3 cellular contexts compared by ENCODE assay signal in the genomic region with DNA sequence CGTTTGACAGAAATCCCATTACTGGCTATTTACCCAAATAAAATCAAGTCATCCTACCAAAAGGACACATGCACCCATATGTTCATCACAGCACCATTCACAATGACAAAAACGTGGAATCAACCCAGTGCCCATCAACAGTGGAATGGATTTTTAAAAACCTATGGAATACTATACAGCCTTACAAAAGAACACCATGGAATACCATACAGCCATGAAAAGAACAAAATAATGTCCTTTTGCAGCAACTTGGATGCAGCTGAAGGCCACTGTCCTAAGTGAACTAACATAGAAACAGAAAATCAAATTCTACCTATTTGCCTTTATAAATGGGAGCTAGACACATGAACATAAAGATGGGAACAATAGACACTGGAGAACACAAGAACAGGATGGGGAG.
TF ChIP-seq lines count a peak whose summit lies in the region.

No MANE protein-coding gene starts in this region.

TF ChIP-seq in A549, 52 proteins besides CTCF, POLR2A, EP300 and RAD21:
- TF ChIP-seq NPAS2 (CRISPR knock-in tag; IDR thresholded peaks at IDR 0.05; ENCODE audit: borderline replicate concordance) (no peak), ATOH8 (CRISPR knock-in tag; IDR thresholded peaks at IDR 0.05; ENCODE audit: low read depth) (no peak), SREBF2 (IDR thresholded peaks at IDR 0.05) (no peak), KDM1A (IDR thresholded peaks at IDR 0.05; ENCODE audit: low read depth) (peak; percentile 65; the same call in 1 of the 2 replicates), KDM5A (IDR thresholded peaks at IDR 0.05) (no peak)
- TF ChIP-seq, protein P1, sequence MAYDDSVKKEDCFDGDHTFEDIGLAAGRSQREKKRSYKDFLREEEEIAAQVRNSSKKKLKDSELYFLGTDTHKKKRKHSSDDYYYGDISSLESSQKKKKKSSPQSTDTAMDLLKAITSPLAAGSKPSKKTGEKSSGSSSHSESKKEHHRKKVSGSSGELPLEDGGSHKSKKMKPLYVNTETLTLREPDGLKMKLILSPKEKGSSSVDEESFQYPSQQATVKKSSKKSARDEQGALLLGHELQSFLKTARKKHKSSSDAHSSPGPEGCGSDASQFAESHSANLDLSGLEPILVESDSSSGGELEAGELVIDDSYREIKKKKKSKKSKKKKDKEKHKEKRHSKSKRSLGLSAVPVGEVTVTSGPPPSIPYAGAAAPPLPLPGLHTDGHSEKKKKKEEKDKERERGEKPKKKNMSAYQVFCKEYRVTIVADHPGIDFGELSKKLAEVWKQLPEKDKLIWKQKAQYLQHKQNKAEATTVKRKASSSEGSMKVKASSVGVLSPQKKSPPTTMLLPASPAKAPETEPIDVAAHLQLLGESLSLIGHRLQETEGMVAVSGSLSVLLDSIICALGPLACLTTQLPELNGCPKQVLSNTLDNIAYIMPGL (CRISPR knock-in tag; IDR thresholded peaks at IDR 0.05; ENCODE audit: borderline replicate concordance) = no peak

TF ChIP-seq in HEK293, 187 proteins besides CTCF, POLR2A, EP300 and RAD21:
- peak; percentile 100 for TF ChIP-seq ZNF146 (tag by site-specific recombination; IDR thresholded peaks at IDR 0.05)
- TF ChIP-seq, protein P2, sequence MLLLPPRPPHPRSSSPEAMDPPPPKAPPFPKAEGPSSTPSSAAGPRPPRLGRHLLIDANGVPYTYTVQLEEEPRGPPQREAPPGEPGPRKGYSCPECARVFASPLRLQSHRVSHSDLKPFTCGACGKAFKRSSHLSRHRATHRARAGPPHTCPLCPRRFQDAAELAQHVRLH (tag by site-specific recombination; IDR thresholded peaks at IDR 0.05) = peak; percentile 88; the same call in 1 of the 2 replicates
- TF ChIP-seq, protein P3, sequence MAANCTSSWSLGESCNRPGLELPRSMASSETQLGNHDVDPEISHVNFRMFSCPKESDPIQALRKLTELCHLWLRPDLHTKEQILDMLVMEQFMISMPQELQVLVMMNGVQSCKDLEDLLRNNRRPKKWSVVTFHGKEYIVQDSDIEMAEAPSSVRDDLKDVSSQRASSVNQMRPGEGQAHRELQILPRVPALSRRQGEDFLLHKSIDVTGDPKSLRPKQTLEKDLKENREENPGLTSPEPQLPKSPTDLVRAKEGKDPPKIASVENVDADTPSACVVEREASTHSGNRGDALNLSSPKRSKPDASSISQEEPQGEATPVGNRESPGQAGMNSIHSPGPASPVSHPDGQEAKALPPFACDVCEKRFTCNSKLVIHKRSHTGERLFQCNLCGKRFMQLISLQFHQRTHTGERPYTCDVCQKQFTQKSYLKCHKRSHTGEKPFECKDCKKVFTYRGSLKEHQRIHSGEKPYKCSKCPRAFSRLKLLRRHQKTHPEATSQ (tag by site-specific recombination; IDR thresholded peaks at IDR 0.05) = peak; percentile 67
- no peak for TF ChIP-seq SCRT2 (tag by site-specific recombination; IDR thresholded peaks at IDR 0.05)

TF ChIP-seq in K562, 482 proteins besides CTCF, POLR2A, EP300 and RAD21 (continues in another document):
- no peak for TF ChIP-seq PHB2 (IDR thresholded peaks at IDR 0.05; ENCODE audit: low read depth)
- no peak for TF ChIP-seq ERF (CRISPR knock-in tag; IDR thresholded peaks at IDR 0.05)
- TF ChIP-seq, protein P4, sequence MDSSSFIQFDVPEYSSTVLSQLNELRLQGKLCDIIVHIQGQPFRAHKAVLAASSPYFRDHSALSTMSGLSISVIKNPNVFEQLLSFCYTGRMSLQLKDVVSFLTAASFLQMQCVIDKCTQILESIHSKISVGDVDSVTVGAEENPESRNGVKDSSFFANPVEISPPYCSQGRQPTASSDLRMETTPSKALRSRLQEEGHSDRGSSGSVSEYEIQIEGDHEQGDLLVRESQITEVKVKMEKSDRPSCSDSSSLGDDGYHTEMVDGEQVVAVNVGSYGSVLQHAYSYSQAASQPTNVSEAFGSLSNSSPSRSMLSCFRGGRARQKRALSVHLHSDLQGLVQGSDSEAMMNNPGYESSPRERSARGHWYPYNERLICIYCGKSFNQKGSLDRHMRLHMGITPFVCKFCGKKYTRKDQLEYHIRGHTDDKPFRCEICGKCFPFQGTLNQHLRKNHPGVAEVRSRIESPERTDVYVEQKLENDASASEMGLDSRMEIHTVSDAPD (CRISPR knock-in tag; IDR thresholded peaks at IDR 0.05) = no peak
- no peak for TF ChIP-seq L3MBTL2 (IDR thresholded peaks at IDR 0.05)
- TF ChIP-seq NCOR1 (IDR thresholded peaks at IDR 0.05) = no peak
- 0 out of 2 replicates have a peak, but pooled peaks have one; percentile 54 for TF ChIP-seq SMARCA5 (IDR thresholded peaks at IDR 0.05)
- TF ChIP-seq TCFL5 (CRISPR knock-in tag; conservative IDR thresholded peaks at IDR 0.05) = no peak
- no peak for TF ChIP-seq SNIP1 (IDR thresholded peaks at IDR 0.05; ENCODE audit: low read depth)
- TF ChIP-seq HMGN3 (IDR thresholded peaks at IDR 0.05; ENCODE audit: borderline replicate concordance, extremely low read depth, insufficient read length, low read depth, low read length) = no peak
- 0 out of 3 replicates have a peak, but pooled peaks of 1 of the 2 experiments have one; percentile 36 for TF ChIP-seq CBX3 (IDR thresholded peaks at IDR 0.05; ENCODE audit: borderline replicate concordance in 1 of 2, low read length in 2 of 2)
- TF ChIP-seq ZNF133 (CRISPR knock-in tag; IDR thresholded peaks at IDR 0.05) = no peak
- TF ChIP-seq SNRNP70 (optimal IDR thresholded peaks at IDR 0.05; ENCODE audit: low read depth, low read length) = no peak
- TF ChIP-seq LCOR (CRISPR knock-in tag; IDR thresholded peaks at IDR 0.05) = no peak
- TF ChIP-seq ADNP (tag; IDR thresholded peaks at IDR 0.05) = 0 out of 2 replicates have a peak, but pooled peaks have one; percentile 15
- TF ChIP-seq MITF (IDR thresholded peaks at IDR 0.05) = no peak
- TF ChIP-seq CHD1 (IDR thresholded peaks at IDR 0.05; ENCODE audit: low read length) = no peak
- TF ChIP-seq KAT2B (IDR thresholded peaks at IDR 0.05; ENCODE audit: low read depth, low read length) = no peak
- 0 out of 4 replicates have a peak, but pooled peaks of 1 of the 2 experiments have one; percentile 33 for TF ChIP-seq ARNT (IDR thresholded peaks at IDR 0.05)
- TF ChIP-seq RCOR1 (IDR thresholded peaks at IDR 0.05; ENCODE audit: borderline replicate concordance in 1 of 2, low read depth in 2 of 2, low read length in 2 of 2) = no peak
- no peak for TF ChIP-seq THRAP3 (IDR thresholded peaks at IDR 0.05; ENCODE audit: borderline replicate concordance)
- TF ChIP-seq ZNF146 (CRISPR knock-in tag; IDR thresholded peaks at IDR 0.05; ENCODE audit: unreplicated experiment) = peak; percentile 99
- TF ChIP-seq NFE2L1 (tag; IDR thresholded peaks at IDR 0.05; ENCODE audit: borderline replicate concordance, low read depth) = no peak
- TF ChIP-seq RBM25 (IDR thresholded peaks at IDR 0.05; ENCODE audit: low read depth, low read length, severe bottlenecking) = peak; percentile 92
- TF ChIP-seq, protein P5, sequence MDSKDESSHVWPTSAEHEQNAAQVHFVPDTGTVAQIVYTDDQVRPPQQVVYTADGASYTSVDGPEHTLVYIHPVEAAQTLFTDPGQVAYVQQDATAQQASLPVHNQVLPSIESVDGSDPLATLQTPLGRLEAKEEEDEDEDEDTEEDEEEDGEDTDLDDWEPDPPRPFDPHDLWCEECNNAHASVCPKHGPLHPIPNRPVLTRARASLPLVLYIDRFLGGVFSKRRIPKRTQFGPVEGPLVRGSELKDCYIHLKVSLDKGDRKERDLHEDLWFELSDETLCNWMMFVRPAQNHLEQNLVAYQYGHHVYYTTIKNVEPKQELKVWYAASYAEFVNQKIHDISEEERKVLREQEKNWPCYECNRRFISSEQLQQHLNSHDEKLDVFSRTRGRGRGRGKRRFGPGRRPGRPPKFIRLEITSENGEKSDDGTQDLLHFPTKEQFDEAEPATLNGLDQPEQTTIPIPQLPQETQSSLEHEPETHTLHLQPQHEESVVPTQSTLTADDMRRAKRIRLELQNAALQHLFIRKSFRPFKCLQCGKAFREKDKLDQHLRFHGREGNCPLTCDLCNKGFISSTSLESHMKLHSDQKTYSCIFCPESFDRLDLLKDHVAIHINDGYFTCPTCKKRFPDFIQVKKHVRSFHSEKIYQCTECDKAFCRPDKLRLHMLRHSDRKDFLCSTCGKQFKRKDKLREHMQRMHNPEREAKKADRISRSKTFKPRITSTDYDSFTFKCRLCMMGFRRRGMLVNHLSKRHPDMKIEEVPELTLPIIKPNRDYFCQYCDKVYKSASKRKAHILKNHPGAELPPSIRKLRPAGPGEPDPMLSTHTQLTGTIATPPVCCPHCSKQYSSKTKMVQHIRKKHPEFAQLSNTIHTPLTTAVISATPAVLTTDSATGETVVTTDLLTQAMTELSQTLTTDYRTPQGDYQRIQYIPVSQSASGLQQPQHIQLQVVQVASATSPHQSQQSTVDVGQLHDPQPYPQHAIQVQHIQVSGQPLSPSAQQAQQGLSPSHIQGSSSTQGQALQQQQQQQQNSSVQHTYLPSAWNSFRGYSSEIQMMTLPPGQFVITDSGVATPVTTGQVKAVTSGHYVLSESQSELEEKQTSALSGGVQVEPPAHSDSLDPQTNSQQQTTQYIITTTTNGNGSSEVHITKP (IDR thresholded peaks at IDR 0.05; ENCODE audit: partially characterized antibody) = no peak
- TF ChIP-seq, protein P6, sequence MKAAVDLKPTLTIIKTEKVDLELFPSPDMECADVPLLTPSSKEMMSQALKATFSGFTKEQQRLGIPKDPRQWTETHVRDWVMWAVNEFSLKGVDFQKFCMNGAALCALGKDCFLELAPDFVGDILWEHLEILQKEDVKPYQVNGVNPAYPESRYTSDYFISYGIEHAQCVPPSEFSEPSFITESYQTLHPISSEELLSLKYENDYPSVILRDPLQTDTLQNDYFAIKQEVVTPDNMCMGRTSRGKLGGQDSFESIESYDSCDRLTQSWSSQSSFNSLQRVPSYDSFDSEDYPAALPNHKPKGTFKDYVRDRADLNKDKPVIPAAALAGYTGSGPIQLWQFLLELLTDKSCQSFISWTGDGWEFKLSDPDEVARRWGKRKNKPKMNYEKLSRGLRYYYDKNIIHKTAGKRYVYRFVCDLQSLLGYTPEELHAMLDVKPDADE (conservative IDR thresholded peaks at IDR 0.05; ENCODE audit: control insufficient read depth, low read depth, low read length) = no peak
- no peak for TF ChIP-seq HNRNPK (IDR thresholded peaks at IDR 0.05; ENCODE audit: low read depth, low read length, poor library complexity, severe bottlenecking)
- TF ChIP-seq BCOR (IDR thresholded peaks at IDR 0.05) = peak; percentile 70
- TF ChIP-seq, protein P7, sequence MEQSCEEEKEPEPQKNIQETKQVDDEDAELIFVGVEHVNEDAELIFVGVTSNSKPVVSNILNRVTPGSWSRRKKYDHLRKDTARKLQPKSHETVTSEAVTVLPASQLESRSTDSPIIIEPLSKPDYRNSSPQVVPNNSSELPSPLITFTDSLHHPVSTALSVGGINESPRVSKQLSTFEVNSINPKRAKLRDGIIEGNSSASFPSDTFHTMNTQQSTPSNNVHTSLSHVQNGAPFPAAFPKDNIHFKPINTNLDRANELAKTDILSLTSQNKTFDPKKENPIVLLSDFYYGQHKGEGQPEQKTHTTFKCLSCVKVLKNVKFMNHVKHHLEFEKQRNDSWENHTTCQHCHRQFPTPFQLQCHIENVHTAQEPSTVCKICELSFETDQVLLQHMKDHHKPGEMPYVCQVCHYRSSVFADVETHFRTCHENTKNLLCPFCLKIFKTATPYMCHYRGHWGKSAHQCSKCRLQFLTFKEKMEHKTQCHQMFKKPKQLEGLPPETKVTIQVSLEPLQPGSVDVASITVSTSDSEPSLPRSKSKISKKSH (CRISPR knock-in tag; IDR thresholded peaks at IDR 0.05) = no peak
- no peak for TF ChIP-seq STAT5B (CRISPR knock-in tag; IDR thresholded peaks at IDR 0.05)
- no peak for TF ChIP-seq ZNF408 (CRISPR knock-in tag; IDR thresholded peaks at IDR 0.05; ENCODE audit: low read depth)
- no peak for TF ChIP-seq HES1 (IDR thresholded peaks at IDR 0.05; ENCODE audit: low read depth)
- no peak for TF ChIP-seq THAP12 (CRISPR knock-in tag; IDR thresholded peaks at IDR 0.05)
- TF ChIP-seq PTBP1 (IDR thresholded peaks at IDR 0.05; ENCODE audit: low read depth, low read length) = no peak
- no peak for TF ChIP-seq ZNF431 (CRISPR knock-in tag; IDR thresholded peaks at IDR 0.05)
- TF ChIP-seq RFX5 (IDR thresholded peaks at IDR 0.05; ENCODE audit: low read depth, low read length) = no peak
- TF ChIP-seq, protein P8, sequence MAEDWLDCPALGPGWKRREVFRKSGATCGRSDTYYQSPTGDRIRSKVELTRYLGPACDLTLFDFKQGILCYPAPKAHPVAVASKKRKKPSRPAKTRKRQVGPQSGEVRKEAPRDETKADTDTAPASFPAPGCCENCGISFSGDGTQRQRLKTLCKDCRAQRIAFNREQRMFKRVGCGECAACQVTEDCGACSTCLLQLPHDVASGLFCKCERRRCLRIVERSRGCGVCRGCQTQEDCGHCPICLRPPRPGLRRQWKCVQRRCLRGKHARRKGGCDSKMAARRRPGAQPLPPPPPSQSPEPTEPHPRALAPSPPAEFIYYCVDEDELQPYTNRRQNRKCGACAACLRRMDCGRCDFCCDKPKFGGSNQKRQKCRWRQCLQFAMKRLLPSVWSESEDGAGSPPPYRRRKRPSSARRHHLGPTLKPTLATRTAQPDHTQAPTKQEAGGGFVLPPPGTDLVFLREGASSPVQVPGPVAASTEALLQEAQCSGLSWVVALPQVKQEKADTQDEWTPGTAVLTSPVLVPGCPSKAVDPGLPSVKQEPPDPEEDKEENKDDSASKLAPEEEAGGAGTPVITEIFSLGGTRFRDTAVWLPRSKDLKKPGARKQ (CRISPR knock-in tag; IDR thresholded peaks at IDR 0.05) = no peak
- TF ChIP-seq SOX6 (IDR thresholded peaks at IDR 0.05) = no peak
- TF ChIP-seq ETV1 (tag; conservative IDR thresholded peaks at IDR 0.05; ENCODE audit: low read depth) = no peak
